Comparison of ENCODE assay signal across 19 cellular contexts in genomic region chr7:153396475-153396874, GRCh38.
A peak's percentile ranks its signal among the peaks of the same experiment; 100 is the strongest.
DNase-seq lines count a peak whose midpoint lies in the region; ATAC-seq and TF ChIP-seq lines count a peak whose summit lies in the region.
"Had no signal": no experiment of that assay in that cellular context is flagged by ENCODE, and none has a peak within 500 bp of the region (broad histone marks: within the 10 kb centered on the region; RNA-seq: fewer than 3 reads in every experiment).

No MANE protein-coding gene starts in this region.

- H3K27me3 ChIP-seq in left lung (no peaks in the 10 kb centered on the region), lung (ENCODE audit: control insufficient read depth, insufficient read depth) (no peaks in the 10 kb centered on the region), upper lobe of right lung (no peaks in the 10 kb centered on the region), ovary (no peaks in the 10 kb centered on the region)
- H3K27me3 ChIP-seq: BLaER1 treated with 17β-estradiol and CSF1 and Interleukin-3, amounts not matched to agents 10 nM and 100 nM had no signal

- H3K4me3 ChIP-seq in left lung (no peak overlapping the region), lung (no peak overlapping the region), upper lobe of right lung (no peak overlapping the region), ovary (no peak overlapping the region)
- H3K4me3 ChIP-seq: BLaER1 treated with 17β-estradiol and CSF1 and Interleukin-3, amounts not matched to agents 10 nM and 100 nM had no signal

- H3K9me3 ChIP-seq in left lung: peaks cover 0 to 21% of the 10 kb centered on the region in 2 donors
- peaks cover 0 to 3% of the 10 kb centered on the region in 2 donors for H3K9me3 ChIP-seq in lung (ENCODE audit: control insufficient read depth in 2 of 2, insufficient read depth in 1 of 2, low read length in 1 of 2)
- peaks cover 6% of the 10 kb centered on the region for H3K9me3 ChIP-seq in upper lobe of right lung
- H3K9me3 ChIP-seq in ovary: no peaks in the 10 kb centered on the region

- H3K4me1 ChIP-seq in left lung: no peaks in the 10 kb centered on the region
- peaks cover 0 to 2% of the 10 kb centered on the region in 2 donors for H3K4me1 ChIP-seq in lung (ENCODE audit: control insufficient read depth in 2 of 2, insufficient read depth in 2 of 2, low read length in 2 of 2)
- H3K4me1 ChIP-seq in upper lobe of right lung: no peaks in the 10 kb centered on the region
- no peaks in the 10 kb centered on the region for H3K4me1 ChIP-seq in ovary (ENCODE audit: insufficient read depth)
- H3K4me1 ChIP-seq: BLaER1 treated with 17β-estradiol and CSF1 and Interleukin-3, amounts not matched to agents 10 nM and 100 nM; Caco-2 had no signal

- TF ChIP-seq CTCF in left lung (IDR thresholded peaks at IDR 0.05) (no peak), lung (IDR thresholded peaks at IDR 0.05; ENCODE audit: control extremely low read depth, extremely low read depth) (no peak), upper lobe of right lung (IDR thresholded peaks at IDR 0.05) (no peak), ovary (IDR thresholded peaks at IDR 0.05) (no peak)

- intact Hi-C loops in left lung (cut with DNase I) (no loop called here), upper lobe of right lung (cut with DNase I) (no loop called here), ovary (cut with DNase I) (no loop called here)

- WGBS in lung, 2 donors: 62 to 93% methylated on average over 2 of the region's 2 CpGs
- WGBS in ovary, 3 donors: 74 to 93% (median 82%) methylated on average over 2 of the region's 2 CpGs

- H3K36me3 ChIP-seq in left lung: no peaks in the 10 kb centered on the region
- H3K36me3 ChIP-seq in lung (ENCODE audit: control insufficient read depth in 2 of 2, insufficient read depth in 2 of 2, low read length in 2 of 2): no peaks in the 10 kb centered on the region
- H3K36me3 ChIP-seq in upper lobe of right lung: no peaks in the 10 kb centered on the region
- no peaks in the 10 kb centered on the region for H3K36me3 ChIP-seq in ovary
- H3K36me3 ChIP-seq: BLaER1 treated with 17β-estradiol and CSF1 and Interleukin-3, amounts not matched to agents 10 nM and 100 nM had no signal

- no peak for TF ChIP-seq EP300 in ovary (IDR thresholded peaks at IDR 0.05)

- ATAC-seq in left lung (peak; percentile 57), lung (ENCODE audit: insufficient read depth, low FRiP score) (no peak), upper lobe of right lung (peak; percentile 50), HG02981 (IDR thresholded peaks at IDR 0.05; ENCODE audit: unreplicated experiment) (no peak), GM21381 (IDR thresholded peaks at IDR 0.05; ENCODE audit: unreplicated experiment) (no peak)
- ATAC-seq: CD8-positive, alpha-beta T cell had no signal

- TF ChIP-seq POLR2A in ovary (IDR thresholded peaks at IDR 0.05): no peak

- DNase-seq in ecto neural progenitor cell (ENCODE audit: low spot score): peak; percentile 1
- no peak for DNase-seq in left lung
- peak; percentile 18 for DNase-seq in lung (ENCODE audit: low spot score)
- no peak for DNase-seq in upper lobe of right lung
- DNase-seq in ovary: no peak
- DNase-seq in ureter (ENCODE audit: low spot score): no peak
- DNase-seq: 8988T; ACHN; AML-193; Caco-2; Calu3; CD4-positive, alpha-beta T cell; CD8-positive, alpha-beta T cell; DMS79 treated with DMSO at 0.1 percent for 48 hours; GF-D8 had no signal

- H3K27ac ChIP-seq in left lung: no peak overlapping the region
- H3K27ac ChIP-seq in lung (ENCODE audit: low read depth in 1 of 2, low read length in 1 of 2): no peak overlapping the region
- H3K27ac ChIP-seq in upper lobe of right lung: no peak overlapping the region
- no peak overlapping the region for H3K27ac ChIP-seq in ovary
- H3K27ac ChIP-seq: BLaER1 treated with 17β-estradiol and CSF1 and Interleukin-3, amounts not matched to agents 10 nM and 100 nM; C4-2B had no signal

Comparison
In these comparisons a context has a peak if more than half of its experiments do, and no peak if none do; other contexts are left out.
1. DNase-seq: peak in ecto neural progenitor cell (single experiment) and lung (single experiment); none in left lung (0 of 2), upper lobe of right lung (single experiment), ovary (0 of 5) and ureter (single experiment).
2. ATAC-seq: peak in left lung (single experiment) and upper lobe of right lung (single experiment); none in lung (single experiment), HG02981 (single experiment) and GM21381 (single experiment).